ENCODE assay signal across 1 cellular context in the genomic region with DNA sequence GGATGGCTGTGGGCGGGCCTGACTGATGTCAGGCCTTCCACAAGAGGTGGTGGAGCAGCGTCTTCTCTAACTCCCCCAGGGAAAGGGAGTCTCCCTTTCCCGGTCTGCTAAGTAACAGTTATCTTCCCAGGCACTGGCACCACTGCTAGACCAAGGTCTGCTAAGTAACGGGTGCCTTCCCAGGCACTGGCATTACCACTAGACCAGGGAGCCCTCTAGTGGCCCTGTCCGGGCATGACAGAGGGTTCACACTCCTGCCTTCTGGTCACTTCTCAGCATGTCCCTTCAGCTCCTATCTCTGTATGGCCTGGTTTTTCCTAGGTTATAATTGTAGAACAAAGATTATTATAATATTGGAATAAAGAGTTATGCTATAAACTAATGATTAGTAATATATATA.
TF ChIP-seq lines count a peak whose summit lies in the region.

No MANE protein-coding gene starts in this region.

TF ChIP-seq in K562, 482 proteins besides CTCF, POLR2A, EP300 and RAD21:
- peak; percentile 30; the same call in 1 of the 2 replicates for TF ChIP-seq SMC3 (conservative IDR thresholded peaks at IDR 0.05; ENCODE audit: insufficient read depth, low read depth, low read length)
- TF ChIP-seq CTCFL (IDR thresholded peaks at IDR 0.05; ENCODE audit: borderline replicate concordance, insufficient read depth, low read depth, low read length, poor library complexity, severe bottlenecking), result peak; percentile 2
